1 cellular context compared by ENCODE assay signal in genomic region chr20:59938221-59938620, GRCh38.
TF ChIP-seq lines count a peak whose summit lies in the region.

No MANE protein-coding gene starts in this region.

TF ChIP-seq in GM23338, 12 proteins besides CTCF, POLR2A, EP300 and RAD21:
- TF ChIP-seq ZNF331 (CRISPR knock-in tag; IDR thresholded peaks at IDR 0.05; ENCODE audit: low read depth) (no peak), ZNF114 (CRISPR knock-in tag; IDR thresholded peaks at IDR 0.05) (no peak), CREB1 (CRISPR knock-in tag; IDR thresholded peaks at IDR 0.05; ENCODE audit: low read depth) (no peak), EZH2phosphoT487 (IDR thresholded peaks at IDR 0.05; ENCODE audit: unreplicated experiment) (no peak), ZNF462 (CRISPR knock-in tag; IDR thresholded peaks at IDR 0.05) (no peak), STAT1 (IDR thresholded peaks at IDR 0.05; ENCODE audit: unreplicated experiment) (no peak), POLR2AphosphoS5 (IDR thresholded peaks at IDR 0.05; ENCODE audit: low read depth) (no peak), ETS1 (IDR thresholded peaks at IDR 0.05) (no peak)
TF ChIP-seq in GM23338: peak in this region for 0.
